In the genomic region with DNA sequence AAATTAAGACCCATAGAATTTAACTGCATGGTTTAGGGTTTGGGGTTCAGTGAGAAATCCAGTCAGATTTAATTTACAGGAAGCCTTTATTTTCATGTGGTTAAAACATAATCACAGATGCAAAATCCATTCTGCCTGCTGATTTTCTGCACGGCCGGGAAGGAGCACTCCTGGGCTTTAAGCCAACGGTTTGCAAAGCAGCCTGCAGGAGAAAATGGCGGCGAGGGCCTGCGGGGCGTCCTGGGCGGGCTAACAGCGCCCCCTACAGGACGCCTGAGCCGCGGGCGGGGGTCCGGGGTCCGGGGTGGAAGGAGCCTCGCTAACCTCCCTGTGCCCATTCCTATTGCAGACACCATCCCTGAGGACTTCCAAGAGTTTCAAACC, we compare ENCODE assay signal across 8 cellular contexts. TPM values are rescaled to one million over a fixed set of nuclear protein-coding genes. Genes with fewer than 3 reads are reported as not detected.
DNase-seq lines count a peak whose midpoint lies in the region; ATAC-seq lines count a peak whose summit lies in the region.

No MANE protein-coding gene starts in this region.

- peak overlapping the region; percentile 82 for H3K27ac Mint-ChIP-seq in activated CD8-positive, alpha-beta memory T cell treated with anti-CD3 and anti-CD28 coated beads, Interleukin-2, amount 10 ng/mL, durations not matched to agents 7 days and 5 days
- peak overlapping the region; percentile 55 for H3K27ac Mint-ChIP-seq in stimulated activated naive CD8-positive, alpha-beta T cell treated with anti-CD3 and anti-CD28 coated beads, Interleukin-15, Interleukin-2, amounts not matched to agents 100 ng/mL and 50 ng/mL, for 24 hours

- no peaks in the 10 kb centered on the region for H3K9me3 Mint-ChIP-seq in activated CD8-positive, alpha-beta memory T cell treated with anti-CD3 and anti-CD28 coated beads, Interleukin-2, amount 10 ng/mL, durations not matched to agents 7 days and 5 days (ENCODE audit: low read depth)
- H3K9me3 Mint-ChIP-seq in stimulated activated naive CD8-positive, alpha-beta T cell treated with anti-CD3 and anti-CD28 coated beads, Interleukin-15, Interleukin-2, amounts not matched to agents 100 ng/mL and 50 ng/mL, for 24 hours, result no peaks in the 10 kb centered on the region

- H3K4me1 Mint-ChIP-seq in activated CD8-positive, alpha-beta memory T cell treated with anti-CD3 and anti-CD28 coated beads, Interleukin-2, amount 10 ng/mL, durations not matched to agents 7 days and 5 days, result peaks cover 18% of the 10 kb centered on the region
- peaks cover 10% of the 10 kb centered on the region for H3K4me1 Mint-ChIP-seq in stimulated activated naive CD8-positive, alpha-beta T cell treated with anti-CD3 and anti-CD28 coated beads, Interleukin-15, Interleukin-2, amounts not matched to agents 100 ng/mL and 50 ng/mL, for 24 hours (ENCODE audit: low read depth)

- H3K27me3 ChIP-seq in muscle layer of duodenum (ENCODE audit: low read depth, low read length), result no peaks in the 10 kb centered on the region

- H3K27me3 Mint-ChIP-seq in activated CD8-positive, alpha-beta memory T cell treated with anti-CD3 and anti-CD28 coated beads, Interleukin-2, amount 10 ng/mL, durations not matched to agents 7 days and 5 days, result no peaks in the 10 kb centered on the region
- H3K27me3 Mint-ChIP-seq in stimulated activated naive CD8-positive, alpha-beta T cell treated with anti-CD3 and anti-CD28 coated beads, Interleukin-15, Interleukin-2, amounts not matched to agents 100 ng/mL and 50 ng/mL, for 24 hours, result no peaks in the 10 kb centered on the region

- peak overlapping the region; percentile 64 for H3K4me3 Mint-ChIP-seq in activated CD8-positive, alpha-beta memory T cell treated with anti-CD3 and anti-CD28 coated beads, Interleukin-2, amount 10 ng/mL, durations not matched to agents 7 days and 5 days
- H3K4me3 Mint-ChIP-seq in stimulated activated naive CD8-positive, alpha-beta T cell treated with anti-CD3 and anti-CD28 coated beads, Interleukin-15, Interleukin-2, amounts not matched to agents 100 ng/mL and 50 ng/mL, for 24 hours, result peak overlapping the region; percentile 50

- no peak overlapping the region for H3K27ac ChIP-seq in muscle layer of duodenum (ENCODE audit: low read length)

- peak in 5 of 6 experiments; percentile 13 to 67 (median 42) for DNase-seq in stimulated activated naive CD4-positive, alpha-beta T cell (lab: John Stamatoyannopoulos, UW)
- DNase-seq in stimulated activated naive CD4-positive, alpha-beta T cell treated with Interleukin-2 at 50 U/mL for 16 hours (lab: John Stamatoyannopoulos, UW), result no peak
- peak; percentile 73 for DNase-seq in NCI-H345 (lab: John Stamatoyannopoulos, UW)
- DNase-seq in activated CD8-positive, alpha-beta memory T cell treated with anti-CD3 and anti-CD28 coated beads, Interleukin-2, amount 10 ng/mL, durations not matched to agents 7 days and 5 days, result peak; percentile 63
- peak; percentile 57 for DNase-seq in epidermal melanocyte (ENCODE audit: insufficient read length, low spot score)
- no peak for DNase-seq in effector CD4-positive, alpha-beta T cell

- peaks cover 0 to 7% of the 10 kb centered on the region in 2 donors for H3K4me1 ChIP-seq in muscle layer of duodenum (ENCODE audit: control insufficient read depth in 1 of 2, insufficient read depth in 2 of 2, low read length in 2 of 2)

- peak overlapping the region; percentile 48 to 51 for H3K4me3 ChIP-seq in muscle layer of duodenum (ENCODE audit: low read depth in 1 of 2, low read length in 2 of 2)

- H3K9me3 ChIP-seq in muscle layer of duodenum (ENCODE audit: control insufficient read depth in 1 of 2, low read length in 2 of 2), result no peaks in the 10 kb centered on the region

- peak; percentile 49 for ATAC-seq in activated CD8-positive, alpha-beta memory T cell treated with anti-CD3 and anti-CD28 coated beads, Interleukin-2, amount 10 ng/mL, durations not matched to agents 7 days and 5 days

- peaks cover 1% of the 10 kb centered on the region for H3K36me3 Mint-ChIP-seq in activated CD8-positive, alpha-beta memory T cell treated with anti-CD3 and anti-CD28 coated beads, Interleukin-2, amount 10 ng/mL, durations not matched to agents 7 days and 5 days
- H3K36me3 Mint-ChIP-seq in stimulated activated naive CD8-positive, alpha-beta T cell treated with anti-CD3 and anti-CD28 coated beads, Interleukin-15, Interleukin-2, amounts not matched to agents 100 ng/mL and 50 ng/mL, for 24 hours (ENCODE audit: low read depth), result no peaks in the 10 kb centered on the region

- H3K36me3 ChIP-seq in muscle layer of duodenum (ENCODE audit: control insufficient read depth in 1 of 2, insufficient read depth in 2 of 2, low read length in 2 of 2), result no peaks in the 10 kb centered on the region

- CTCF ChIA-PET in activated CD8-positive, alpha-beta memory T cell treated with anti-CD3 and anti-CD28 coated beads, Interleukin-2, amount 10 ng/mL, durations not matched to agents 7 days and 5 days (lab: Charles Lee), result interaction anchor here (0.7 to 3.5 kb wide), 54 partner anchors 9 to 1060 kb away, joined by 3 to 48 read pairs (median 5); partner anchors contain the start of gene MTX3

RNA-seq across cellular contexts. Expression of gene THBS4, which starts 47.6 kb away (rescaled TPM):
- 1 to 10 TPM; 3.4 to 3.6 TPM for total RNA-seq in activated CD8-positive, alpha-beta memory T cell treated with anti-CD3 and anti-CD28 coated beads, Interleukin-2, amount 10 ng/mL, durations not matched to agents 7 days and 5 days

Comparison
In these comparisons a context has a peak if more than half of its experiments do, and no peak if none do; other contexts are left out.
1. DNase-seq: peak in stimulated activated naive CD4-positive, alpha-beta T cell (5 of 6), NCI-H345 (single experiment), activated CD8-positive, alpha-beta memory T cell treated with anti-CD3 and anti-CD28 coated beads, Interleukin-2, amount 10 ng/mL, durations not matched to agents 7 days and 5 days (single experiment) and epidermal melanocyte (single experiment); none in stimulated activated naive CD4-positive, alpha-beta T cell treated with Interleukin-2 at 50 U/mL for 16 hours (single experiment) and effector CD4-positive, alpha-beta T cell (single experiment).